ENCODE assay signal across 18 cellular contexts in the genomic region with DNA sequence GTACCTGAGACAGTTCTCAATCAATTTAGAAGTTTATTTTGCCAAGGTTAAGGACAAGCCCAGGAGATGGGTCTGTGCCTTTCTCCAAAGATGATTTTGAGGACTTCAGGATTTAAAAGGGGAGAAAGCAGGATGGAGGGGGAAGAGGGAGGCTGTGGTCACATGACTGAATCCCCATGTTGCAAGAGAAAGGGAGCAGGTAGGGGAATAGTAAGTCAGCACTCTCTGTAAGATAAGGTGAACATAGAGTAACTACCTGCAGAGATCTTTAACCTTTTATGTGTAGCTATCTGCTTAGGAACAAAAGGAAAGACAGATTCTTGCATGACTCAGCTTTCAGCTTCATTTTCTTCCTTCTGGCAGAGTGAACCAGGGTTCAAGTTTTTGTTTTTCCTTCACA. TPM values are rescaled to one million over a fixed set of nuclear protein-coding genes. Genes with fewer than 3 reads are reported as not detected.
DNase-seq lines count a peak whose midpoint lies in the region; ATAC-seq and TF ChIP-seq lines count a peak whose summit lies in the region.
"Had no signal": no experiment of that assay in that cellular context is flagged by ENCODE, and none has a peak within 500 bp of the region (broad histone marks: within the 10 kb centered on the region; RNA-seq: fewer than 3 reads in every experiment).

No MANE protein-coding gene starts in this region.

- H3F3A ChIP-seq in PC-3 (ENCODE audit: low read length, unreplicated experiment), result no peaks in the 10 kb centered on the region

- no peaks in the 10 kb centered on the region for H3K9me3 Mint-ChIP-seq in activated T-cell treated with anti-CD3 and anti-CD28 coated beads, Interleukin-2, amount 50 U/mL, for 24 hours
- H3K9me3 Mint-ChIP-seq in endodermal cell, result no peaks in the 10 kb centered on the region
- H3K9me3 Mint-ChIP-seq: activated naive CD4-positive, alpha-beta T cell treated with anti-CD3 and anti-CD28 coated beads, Interleukin-2, amount 10 ng/mL, durations not matched to agents 7 days and 5 days; mesothelial cell of epicardium had no signal

- POLR2A ChIA-PET in PC-3 (lab: Charles Lee; ENCODE audit: unreplicated experiment), result no interaction called here

- BruUV-seq in PC-3 (replicated peaks; lab: Mats Ljungman, UMichigan), result no TSS peak

- H3K27ac Mint-ChIP-seq in activated T-cell treated with anti-CD3 and anti-CD28 coated beads, Interleukin-2, amount 50 U/mL, for 24 hours, result peak overlapping the region; percentile 82
- peak overlapping the region; percentile 22 for H3K27ac Mint-ChIP-seq in endodermal cell

- H3K4me1 ChIP-seq in PC-3 (ENCODE audit: insufficient read depth, low read length), result peaks cover 5% of the 10 kb centered on the region
- no peaks in the 10 kb centered on the region for H3K4me1 ChIP-seq in endodermal cell (ENCODE audit: control insufficient read depth, insufficient read depth, low read length)
- peaks cover 17 to 33% of the 10 kb centered on the region in 2 donors for H3K4me1 ChIP-seq in gastrocnemius medialis

- no peak for TF ChIP-seq CTCF in PC-3 (conservative IDR thresholded peaks at IDR 0.05; ENCODE audit: low read depth, low read length)
- no peak for TF ChIP-seq CTCF in endodermal cell (conservative IDR thresholded peaks at IDR 0.05)
- no peak for TF ChIP-seq CTCF in gastrocnemius medialis (IDR thresholded peaks at IDR 0.05 in 4 of 5, conservative IDR thresholded peaks at IDR 0.05 in 1 of 5)

- DNase-seq in activated T-cell treated with anti-CD3 and anti-CD28 coated beads, Interleukin-2, amount 50 U/mL, for 24 hours, result no peak
- no peak for DNase-seq in activated T-cell treated with anti-CD3 and anti-CD28 coated beads, Interleukin-2, amount 50 U/mL, for 48 hours
- no peak for DNase-seq in PC-3
- DNase-seq in endodermal cell, result no peak
- no peak for DNase-seq in gastrocnemius medialis
- DNase-seq in D341Med (ENCODE audit: low spot score), result no peak
- DNase-seq in RPMI8226, result no peak
- DNase-seq: activated naive CD4-positive, alpha-beta T cell treated with anti-CD3 and anti-CD28 coated beads, Interleukin-2, amount 10 ng/mL, durations not matched to agents 7 days and 5 days; GM23248; hippocampal formation; NCI-H187; NCI-H446; occipital lobe; right lobe of liver; stimulated activated CD4-positive, alpha-beta T cell treated with anti-CD3 and anti-CD28 coated beads, Interleukin-1b, Interleukin-23, amount 100 ng/mL, for 48 hours had no signal

- H3K4me3 ChIP-seq in PC-3 (ENCODE audit: low read length) (no peak overlapping the region), endodermal cell (ENCODE audit: low read length) (no peak overlapping the region), gastrocnemius medialis (no peak overlapping the region)
- H3K4me3 ChIP-seq: GM23248, right lobe of liver had no signal

- H3K27me3 Mint-ChIP-seq in activated T-cell treated with anti-CD3 and anti-CD28 coated beads, Interleukin-2, amount 50 U/mL, for 24 hours, result no peaks in the 10 kb centered on the region
- no peaks in the 10 kb centered on the region for H3K27me3 Mint-ChIP-seq in endodermal cell (ENCODE audit: insufficient read depth)
- H3K27me3 Mint-ChIP-seq: activated naive CD4-positive, alpha-beta T cell treated with anti-CD3 and anti-CD28 coated beads, Interleukin-2, amount 10 ng/mL, durations not matched to agents 7 days and 5 days had no signal

- in situ Hi-C loops in gastrocnemius medialis (cut with MboI; ENCODE audit: low sequenced_read_pairs in 4 of 4), result no loop called here

- no peaks in the 10 kb centered on the region for H4K20me1 ChIP-seq in PC-3 (ENCODE audit: low read length)

- H3K27me3 ChIP-seq in PC-3 (ENCODE audit: low read length), result no peaks in the 10 kb centered on the region
- no peaks in the 10 kb centered on the region for H3K27me3 ChIP-seq in endodermal cell (ENCODE audit: control insufficient read depth, insufficient read depth, low read length, poor library complexity, severe bottlenecking)
- H3K27me3 ChIP-seq in gastrocnemius medialis, result no peaks in the 10 kb centered on the region
- H3K27me3 ChIP-seq: right lobe of liver had no signal

- CTCF ChIA-PET in PC-3 (lab: Charles Lee), result no interaction called here

- no peak for TF ChIP-seq POLR2A in gastrocnemius medialis (IDR thresholded peaks at IDR 0.05)

- H3K4me2 ChIP-seq in PC-3 (ENCODE audit: low read length), result no peak overlapping the region

- no peak overlapping the region for H3K4me3 Mint-ChIP-seq in activated T-cell treated with anti-CD3 and anti-CD28 coated beads, Interleukin-2, amount 50 U/mL, for 24 hours
- no peak overlapping the region for H3K4me3 Mint-ChIP-seq in endodermal cell
- H3K4me3 Mint-ChIP-seq: activated naive CD4-positive, alpha-beta T cell treated with anti-CD3 and anti-CD28 coated beads, Interleukin-2, amount 10 ng/mL, durations not matched to agents 7 days and 5 days; brain; mesothelial cell of epicardium had no signal

- H3K9me3 ChIP-seq in PC-3 (ENCODE audit: low read length), result no peaks in the 10 kb centered on the region
- H3K9me3 ChIP-seq in endodermal cell (ENCODE audit: control insufficient read depth, low read length), result no peaks in the 10 kb centered on the region
- H3K9me3 ChIP-seq in gastrocnemius medialis, result no peaks in the 10 kb centered on the region
- H3K9me3 ChIP-seq: right lobe of liver had no signal

- H3K4me1 Mint-ChIP-seq in activated T-cell treated with anti-CD3 and anti-CD28 coated beads, Interleukin-2, amount 50 U/mL, for 24 hours (ENCODE audit: low read depth), result peaks cover 60% of the 10 kb centered on the region
- peaks cover 22% of the 10 kb centered on the region for H3K4me1 Mint-ChIP-seq in endodermal cell

- peaks cover 57% of the 10 kb centered on the region for H3K36me3 Mint-ChIP-seq in activated T-cell treated with anti-CD3 and anti-CD28 coated beads, Interleukin-2, amount 50 U/mL, for 24 hours (ENCODE audit: low read depth)
- peaks cover 2% of the 10 kb centered on the region for H3K36me3 Mint-ChIP-seq in endodermal cell (ENCODE audit: low read depth)

- intact Hi-C loops in PC-3 (cut with micrococcal nuclease), result loop anchor here (1.0 to 5.0 kb wide), 2 partner anchors 236 to 742 kb away; a partner anchor contains a TSS
- intact Hi-C loops in gastrocnemius medialis (cut with DNase I; ENCODE audit: low total_unique reads), result loop anchor here (1.0 kb wide), 2 partner anchors 79 to 236 kb away; a partner anchor contains a TSS

- H3K36me3 ChIP-seq in PC-3 (ENCODE audit: low read depth, low read length) (no peaks in the 10 kb centered on the region), endodermal cell (ENCODE audit: control insufficient read depth, insufficient read depth, low read length) (no peaks in the 10 kb centered on the region), gastrocnemius medialis (peaks cover 0 to 3% of the 10 kb centered on the region in 2 donors)
- H3K36me3 ChIP-seq: right lobe of liver had no signal

- H3K9ac ChIP-seq in PC-3 (ENCODE audit: low read length), result no peak overlapping the region
- peak overlapping the region; percentile 2 for H3K9ac ChIP-seq in endodermal cell (ENCODE audit: extremely low read depth, low read length, poor library complexity, severe bottlenecking)
- H3K9ac ChIP-seq: GM23248 had no signal

- H3K27ac ChIP-seq in PC-3 (ENCODE audit: low read length) (no peak overlapping the region), endodermal cell (ENCODE audit: low read depth, low read length) (no peak overlapping the region), gastrocnemius medialis (peak overlapping the region; percentile 36 to 63 (median 50))
- H3K27ac ChIP-seq: GM23248 had no signal

- no peaks in the 10 kb centered on the region for H3K79me2 ChIP-seq in PC-3 (ENCODE audit: low read length)

- no peak for ATAC-seq in PC-3
- ATAC-seq in gastrocnemius medialis, result no peak
- no peak for ATAC-seq in HG02798 (IDR thresholded peaks at IDR 0.05; ENCODE audit: poor library complexity, unreplicated experiment)

- H3K9me2 ChIP-seq in PC-3 (replicated peaks; ENCODE audit: low read length), result no peaks in the 10 kb centered on the region

- 0 out of 2 replicates have a peak overlapping the region, but pooled peaks have one; percentile 26 for H2AFZ ChIP-seq in PC-3 (ENCODE audit: low read length)
- H2AFZ ChIP-seq: GM23248 had no signal

RNA-seq across cellular contexts. Expression of a gene that starts 25.9 kb away (rescaled TPM):
- total RNA-seq in PC-3 (2014; rRNA removed) (0.84 and 0.92 TPM in 2 replicates), endodermal cell (10 to 100 TPM; 26.7 to 33.9 TPM), gastrocnemius medialis (10 to 100 TPM; 29.3 to 93.7 (median 67.8) TPM)
- 19.3 TPM for polyA plus RNA-seq in endodermal cell (2013, experiment 1 of 2)
- polyA plus RNA-seq in endodermal cell (2013, experiment 2 of 2), result 18.8 TPM

Comparison
In these comparisons a context has a peak if more than half of its experiments do, and no peak if none do; other contexts are left out.
1. H3K27ac ChIP-seq: peak in gastrocnemius medialis (4 of 4); none in PC-3 (single experiment) and endodermal cell (single experiment).
2. RNA of a gene that starts 25.9 kb away (total RNA-seq): 29.3 to 93.7 TPM in gastrocnemius medialis and 26.7 to 33.9 TPM in endodermal cell; 0.84 to 0.92 TPM in PC-3; every median in the first group is over 10 times any median in the second.